ENCODE assay signal across 11 cellular contexts in the genomic region with DNA sequence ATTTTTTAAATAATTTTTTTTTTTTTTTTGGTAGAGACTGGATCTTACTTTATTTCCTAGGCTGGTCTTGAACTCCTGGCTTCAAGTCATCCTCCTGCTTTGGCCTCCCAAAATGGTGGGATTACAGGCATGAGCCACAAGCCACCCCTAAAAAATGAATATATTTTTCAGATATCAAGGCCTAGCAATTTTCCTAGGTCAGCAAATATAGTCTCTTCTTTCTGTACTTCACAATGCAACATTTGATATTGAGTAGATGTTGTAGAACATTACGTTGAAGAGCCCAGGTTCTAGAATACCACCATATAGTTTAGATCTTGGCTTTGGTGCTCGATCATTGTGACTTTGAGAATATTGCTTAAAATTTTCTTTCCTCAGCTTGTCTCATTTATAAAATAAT.
"Had no signal": no experiment of that assay in that cellular context is flagged by ENCODE, and none has a peak within 500 bp of the region (broad histone marks: within the 10 kb centered on the region; RNA-seq: fewer than 3 reads in every experiment).

No MANE protein-coding gene starts in this region.

- H3K4me1 ChIP-seq: HAP-1 had no signal

- H3K4me2 ChIP-seq: GM23338 had no signal

- H3K9ac ChIP-seq: GM23248 had no signal

- H2AFZ ChIP-seq: GM23248, GM23338 had no signal

- H3K36me3 ChIP-seq: HAP-1 had no signal

- DNase-seq: GM23248, GOT3, H7, H9, HCEC 1CT, HFFc6 had no signal

- H3K27ac ChIP-seq: GM23248 had no signal

- ATAC-seq: GM23338, HCT116 had no signal

- FAIRE-seq: H1, H54 had no signal

- H3K4me3 ChIP-seq: GM23248, GM23338, HAP-1 had no signal

- H3K9me3 ChIP-seq: HAP-1 had no signal
